In the genomic region with DNA sequence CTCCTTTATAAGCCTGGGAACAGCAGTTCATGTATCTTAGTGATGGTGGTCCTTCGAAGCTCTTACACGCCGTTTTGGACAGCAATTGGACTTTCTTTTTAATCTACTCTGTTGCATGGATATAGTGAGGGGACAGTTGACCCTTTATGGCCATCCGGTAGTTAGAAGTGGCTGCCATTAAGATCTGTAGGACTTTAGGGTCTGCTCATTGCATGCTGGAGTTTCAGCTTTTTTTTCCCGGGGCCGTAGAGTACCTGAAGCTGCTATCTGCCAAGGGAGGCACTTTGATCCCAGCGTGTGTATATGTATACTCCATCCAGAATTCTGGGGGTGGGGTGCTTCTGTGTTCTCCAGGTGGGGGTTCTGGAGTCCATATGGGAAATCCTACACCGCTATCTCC, we compare ENCODE assay signal across 10 cellular contexts. TPM values are rescaled to one million over a fixed set of nuclear protein-coding genes. Genes with fewer than 3 reads are reported as not detected.
DNase-seq lines count a peak whose midpoint lies in the region; ATAC-seq and TF ChIP-seq lines count a peak whose summit lies in the region.
"Had no signal": no experiment of that assay in that cellular context is flagged by ENCODE, and none has a peak within 500 bp of the region (broad histone marks: within the 10 kb centered on the region; RNA-seq: fewer than 3 reads in every experiment).

No MANE protein-coding gene starts in this region.

- H3K36me3 ChIP-seq in ectodermal cell (ENCODE audit: control insufficient read depth, insufficient read depth, low read length) (no peaks in the 10 kb centered on the region), mucosa of stomach (ENCODE audit: control insufficient read depth, insufficient read depth, low read length) (no peaks in the 10 kb centered on the region)

- POLR2A ChIA-PET in AG04449 (lab: Yijun Ruan, JAX) = interaction anchor here (1.6 kb wide), 1 partner anchor 14 kb away, joined by 3 read pairs; no protein-coding TSS in a partner anchor

- H3K9ac ChIP-seq in mucosa of stomach (ENCODE audit: low read length) = peak overlapping the region; percentile 66

- no peaks in the 10 kb centered on the region for H3K9me3 ChIP-seq in ectodermal cell (ENCODE audit: control insufficient read depth, low read length)
- H3K9me3 ChIP-seq in mucosa of stomach (ENCODE audit: control insufficient read depth, low read length) = no peaks in the 10 kb centered on the region

- no peaks in the 10 kb centered on the region for H3K36me3 Mint-ChIP-seq in activated naive CD4-positive, alpha-beta T cell treated with anti-CD3 and anti-CD28 coated beads, Interleukin-2, amount 50 U/mL, for 72 hours

- H3K4me3 ChIP-seq in AG04449 (ENCODE audit: low read depth, low read length) (peak overlapping the region; percentile 80), HFF-Myc (replicated peaks; ENCODE audit: low read depth, low read length) (peak overlapping the region; percentile 68), ectodermal cell (ENCODE audit: insufficient read depth, low read depth, low read length) (peak overlapping the region; percentile 74), mucosa of stomach (ENCODE audit: low read length) (no peak overlapping the region)

- H3K27me3 ChIP-seq in ectodermal cell (ENCODE audit: control insufficient read depth, insufficient read depth, low read length, poor library complexity, severe bottlenecking) (no peaks in the 10 kb centered on the region), mucosa of stomach (ENCODE audit: control insufficient read depth, insufficient read depth, low read length) (no peaks in the 10 kb centered on the region)

- ATAC-seq in activated naive CD4-positive, alpha-beta T cell treated with anti-CD3 and anti-CD28 coated beads, Interleukin-2, amount 50 U/mL, for 72 hours = no peak
- ATAC-seq: activated CD8-positive, alpha-beta T cell treated with anti-CD3 and anti-CD28 coated beads for 36 hours had no signal

- no peak overlapping the region for H3K27ac Mint-ChIP-seq in activated naive CD4-positive, alpha-beta T cell treated with anti-CD3 and anti-CD28 coated beads, Interleukin-2, amount 50 U/mL, for 72 hours
- H3K27ac Mint-ChIP-seq: activated CD8-positive, alpha-beta T cell treated with anti-CD3 and anti-CD28 coated beads for 36 hours had no signal

- no peaks in the 10 kb centered on the region for H3K9me3 Mint-ChIP-seq in activated naive CD4-positive, alpha-beta T cell treated with anti-CD3 and anti-CD28 coated beads, Interleukin-2, amount 50 U/mL, for 72 hours
- H3K9me3 Mint-ChIP-seq: activated CD8-positive, alpha-beta T cell treated with anti-CD3 and anti-CD28 coated beads for 36 hours; central memory CD8-positive, alpha-beta T cell had no signal

- no peak for DNase-seq in AG04449 (ENCODE audit: low read depth, low spot score)
- no peak for DNase-seq in HFF-Myc (ENCODE audit: extremely low read depth, low read depth)
- DNase-seq in NCI-H1092 (lab: John Stamatoyannopoulos, UW) = no peak
- no peak for DNase-seq in NCI-H524 treated with DMSO at 0.1 percent for 48 hours (lab: John Stamatoyannopoulos, UW)
- no peak for DNase-seq in posterior vena cava (ENCODE audit: low spot score)
- no peak for DNase-seq in activated naive CD4-positive, alpha-beta T cell treated with anti-CD3 and anti-CD28 coated beads, Interleukin-2, amount 50 U/mL, for 72 hours (ENCODE audit: low spot score in 2 of 2)

- intact Hi-C loops in posterior vena cava (cut with DNase I) = loop anchor here in 1 of 2 donors (10.0 kb wide), 1 partner anchor 114 kb away; no protein-coding TSS in a partner anchor

- no peak overlapping the region for H3K27ac ChIP-seq in ectodermal cell (ENCODE audit: insufficient read depth, low read depth, low read length, poor library complexity, severe bottlenecking)

- 94 to 96% methylated on average over 7 to 8 of the region's 8 CpGs for WGBS in ectodermal cell, 2 experiments

- CTCF ChIA-PET in AG04449 (lab: Yijun Ruan, JAX) = interaction anchor here (0.6 to 9.5 kb wide), 16 partner anchors 8 to 199 kb away, joined by 3 to 233 read pairs (median 4); a partner anchor contains a TSS

- TF ChIP-seq CTCF in AG04449 (IDR thresholded peaks at IDR 0.05; ENCODE audit: insufficient read depth, low read length, missing control alignments) (no peak), HFF-Myc (IDR thresholded peaks at IDR 0.05; ENCODE audit: low read depth, low read length, missing control alignments) (no peak)

- peaks cover 16% of the 10 kb centered on the region for H3K4me1 ChIP-seq in ectodermal cell (ENCODE audit: control insufficient read depth, insufficient read depth, low read length)
- H3K4me1 ChIP-seq in mucosa of stomach (ENCODE audit: control insufficient read depth, insufficient read depth, low read length) = peaks cover 38% of the 10 kb centered on the region

RNA-seq across cellular contexts. Expression of a gene that starts 1.2 kb away (rescaled TPM):
- 22.6 TPM for polyA plus RNA-seq in ectodermal cell (2013, experiment 1 of 4)
- 28.3 TPM for polyA plus RNA-seq in ectodermal cell (2013, experiment 2 of 4)
- polyA plus RNA-seq in ectodermal cell (2013, experiment 3 of 4) = 13.4 TPM
- polyA plus RNA-seq in ectodermal cell (2013, experiment 4 of 4) = 16.9 TPM
- total RNA-seq in posterior vena cava = 1 to 10 TPM; 8.9 TPM
- total RNA-seq in activated naive CD4-positive, alpha-beta T cell treated with anti-CD3 and anti-CD28 coated beads, Interleukin-2, amount 50 U/mL, for 72 hours = 10 to 100 TPM in 1 of 2 donors, 1 to 10 TPM in 1; 8.0 to 20.2 TPM

RNA-seq across cellular contexts. Expression of a gene that starts 1.7 kb away (rescaled TPM):
- polyA plus RNA-seq in ectodermal cell (2013, experiment 1 of 4) = 46.7 TPM
- 34.2 TPM for polyA plus RNA-seq in ectodermal cell (2013, experiment 2 of 4)
- polyA plus RNA-seq in ectodermal cell (2013, experiment 3 of 4) = 55.3 TPM
- polyA plus RNA-seq in ectodermal cell (2013, experiment 4 of 4) = 48.9 TPM
- total RNA-seq in posterior vena cava = 10 to 100 TPM; 65.2 to 79.7 TPM
- total RNA-seq in activated naive CD4-positive, alpha-beta T cell treated with anti-CD3 and anti-CD28 coated beads, Interleukin-2, amount 50 U/mL, for 72 hours = 100 to 1,000 TPM in 1 of 2 donors, 10 to 100 TPM in 1; 91.4 to 103 TPM

RNA-seq across cellular contexts. Expression of a gene that starts 4.2 kb away (rescaled TPM):
- polyA plus RNA-seq in ectodermal cell (2013, experiment 1 of 4) = 67.3 TPM
- 77.7 TPM for polyA plus RNA-seq in ectodermal cell (2013, experiment 2 of 4)
- polyA plus RNA-seq in ectodermal cell (2013, experiment 3 of 4) = 52.8 TPM
- polyA plus RNA-seq in ectodermal cell (2013, experiment 4 of 4) = 61.1 TPM
- 10 to 100 TPM; 17.5 to 26.1 TPM for total RNA-seq in posterior vena cava
- 1 to 10 TPM; 1.3 to 1.8 TPM for total RNA-seq in activated naive CD4-positive, alpha-beta T cell treated with anti-CD3 and anti-CD28 coated beads, Interleukin-2, amount 50 U/mL, for 72 hours

RNA-seq across cellular contexts. Expression of a gene that starts 25.0 kb away (rescaled TPM):
- 30.3 TPM for polyA plus RNA-seq in ectodermal cell (2013, experiment 1 of 4)
- polyA plus RNA-seq in ectodermal cell (2013, experiment 2 of 4) = 36.4 TPM
- 32.0 TPM for polyA plus RNA-seq in ectodermal cell (2013, experiment 3 of 4)
- 34.0 TPM for polyA plus RNA-seq in ectodermal cell (2013, experiment 4 of 4)
- total RNA-seq in posterior vena cava = 10 to 100 TPM; 21.0 to 29.0 TPM
- 10 to 100 TPM; 34.9 to 41.2 TPM for total RNA-seq in activated naive CD4-positive, alpha-beta T cell treated with anti-CD3 and anti-CD28 coated beads, Interleukin-2, amount 50 U/mL, for 72 hours

RNA-seq across cellular contexts. Expression of a gene that starts 29.6 kb away (rescaled TPM):
- 32.7 TPM for polyA plus RNA-seq in ectodermal cell (2013, experiment 1 of 4)
- 34.6 TPM for polyA plus RNA-seq in ectodermal cell (2013, experiment 2 of 4)
- polyA plus RNA-seq in ectodermal cell (2013, experiment 3 of 4) = 32.8 TPM
- 34.2 TPM for polyA plus RNA-seq in ectodermal cell (2013, experiment 4 of 4)
- 100 to 1,000 TPM in 1 of 2 donors, 10 to 100 TPM in 1; 67.4 to 105 TPM for total RNA-seq in posterior vena cava
- 100 to 1,000 TPM; 182 to 212 TPM for total RNA-seq in activated naive CD4-positive, alpha-beta T cell treated with anti-CD3 and anti-CD28 coated beads, Interleukin-2, amount 50 U/mL, for 72 hours

Comparison
In these comparisons a context has a peak if more than half of its experiments do, and no peak if none do; other contexts are left out.
1. RNA of a gene that starts 4.2 kb away (total RNA-seq): 17.5 to 26.1 TPM in posterior vena cava; 1.3 to 1.8 TPM in activated naive CD4-positive, alpha-beta T cell treated with anti-CD3 and anti-CD28 coated beads, Interleukin-2, amount 50 U/mL, for 72 hours; every median in the first group is over 4 times any median in the second.